Comparison of ENCODE assay signal across 9 cellular contexts in the genomic region with DNA sequence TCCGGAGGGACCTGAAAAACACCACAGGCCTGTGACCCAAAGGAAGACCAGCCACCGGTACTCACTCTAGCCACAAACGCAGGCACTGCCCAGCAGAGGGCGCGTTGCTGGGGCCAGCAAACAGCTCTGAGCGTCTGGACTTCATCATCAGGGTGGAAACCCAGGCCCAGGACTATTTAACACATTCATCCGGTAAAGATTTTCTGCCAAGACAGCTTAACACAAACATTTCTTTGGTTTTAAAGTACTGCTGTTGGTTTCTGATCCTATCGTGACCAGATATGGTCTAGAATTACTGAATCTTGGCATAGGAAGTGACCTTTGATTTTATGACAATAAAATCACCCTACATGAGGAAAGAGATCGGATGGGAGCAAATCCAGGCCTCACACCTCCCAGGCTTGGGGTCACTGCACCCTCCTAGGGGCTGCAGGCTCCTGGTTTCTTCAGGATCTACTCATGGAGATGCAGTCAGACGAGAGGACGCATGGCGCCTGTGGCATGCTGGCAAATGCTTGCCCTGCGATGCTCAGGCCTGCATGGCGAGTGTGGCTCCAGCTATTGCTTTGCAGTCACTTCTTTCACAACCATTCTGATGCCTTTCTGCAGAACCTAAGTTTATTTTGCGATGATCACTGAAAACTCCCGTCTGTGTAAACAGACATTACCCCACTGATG.
DNase-seq lines count a peak whose midpoint lies in the region; ATAC-seq, FAIRE-seq and TF ChIP-seq lines count a peak whose summit lies in the region.
"Had no signal": no experiment of that assay in that cellular context is flagged by ENCODE, and none has a peak within 500 bp of the region (broad histone marks: within the 10 kb centered on the region; RNA-seq: fewer than 3 reads in every experiment).

No MANE protein-coding gene starts in this region.

- DNase-seq in AG09309 (ENCODE audit: low read depth) (peak; percentile 21), GM12891 (ENCODE audit: insufficient read length, low spot score) (peak; percentile 21), chondrocyte (ENCODE audit: low spot score) (no peak), mucosa of descending colon (peak; percentile 60 to 73 (median 72)), middle frontal gyrus (ENCODE audit: extremely low spot score, low spot score) (no peak), ovary (no peak)

- H3K36me3 ChIP-seq in OCI-LY3 (replicated peaks; ENCODE audit: low read depth, low read length) (no peaks in the 10 kb centered on the region), mucosa of descending colon (ENCODE audit: low read depth) (no peaks in the 10 kb centered on the region), ovary (no peaks in the 10 kb centered on the region)

- no peaks in the 10 kb centered on the region for H3K79me2 ChIP-seq in OCI-LY3 (ENCODE audit: low read length)

- H3K4me1 ChIP-seq in OCI-LY3 (ENCODE audit: low read length) (no peaks in the 10 kb centered on the region), mucosa of descending colon (ENCODE audit: low read depth) (no peaks in the 10 kb centered on the region), ovary (ENCODE audit: insufficient read depth) (no peaks in the 10 kb centered on the region)

- H3K27me3 ChIP-seq in OCI-LY3 (ENCODE audit: low read depth, low read length) (no peaks in the 10 kb centered on the region), ovary (no peaks in the 10 kb centered on the region)

- TF ChIP-seq EP300 in ovary (IDR thresholded peaks at IDR 0.05) = no peak

- no peak overlapping the region for H3K4me3 Mint-ChIP-seq in chondrocyte (ENCODE audit: unreplicated experiment)
- H3K4me3 Mint-ChIP-seq: naive thymus-derived CD4-positive, alpha-beta T cell had no signal

- FAIRE-seq in GM12891 (lab: Jason Lieb, UNC) = no peak

- no peaks in the 10 kb centered on the region for H3K9me3 ChIP-seq in OCI-LY3 (ENCODE audit: insufficient read depth, low read length)
- H3K9me3 ChIP-seq in mucosa of descending colon = no peaks in the 10 kb centered on the region
- H3K9me3 ChIP-seq in ovary = no peaks in the 10 kb centered on the region

- H3K27ac Mint-ChIP-seq in chondrocyte (ENCODE audit: unreplicated experiment) = no peak overlapping the region
- H3K27ac Mint-ChIP-seq: naive thymus-derived CD4-positive, alpha-beta T cell had no signal

- intact Hi-C loops in mucosa of descending colon (cut with DNase I, micrococcal nuclease) (loop anchor here in 1 of 2 donors (10.0 kb wide), 1 partner anchor 71 kb away; no protein-coding TSS in a partner anchor), ovary (cut with DNase I) (no loop called here)

- H3K4me2 ChIP-seq in OCI-LY3 (ENCODE audit: low read length) = no peak overlapping the region

- no peak overlapping the region for H2AFZ ChIP-seq in OCI-LY3 (ENCODE audit: low read depth, low read length)

- peak; percentile 87 for TF ChIP-seq CTCF in AG09309 (IDR thresholded peaks at IDR 0.05; ENCODE audit: control insufficient read depth, insufficient read depth, low read depth, low read length, missing control alignments)
- peak; percentile 60 for TF ChIP-seq CTCF in OCI-LY3 (IDR thresholded peaks at IDR 0.05; ENCODE audit: low read depth, low read length)
- peak; percentile 80 for TF ChIP-seq CTCF in chondrocyte (IDR thresholded peaks at IDR 0.05)
- peak; percentile 41 for TF ChIP-seq CTCF in mucosa of descending colon (IDR thresholded peaks at IDR 0.05)
- TF ChIP-seq CTCF in ovary (IDR thresholded peaks at IDR 0.05) = no peak

- ATAC-seq in HG02759 (IDR thresholded peaks at IDR 0.05; ENCODE audit: unreplicated experiment) = peak; percentile 89
- ATAC-seq in mucosa of descending colon = peak; percentile 87
- ATAC-seq: naive thymus-derived CD4-positive, alpha-beta T cell had no signal

- 63 to 72% (median 69%) methylated on average over 16 of the region's 16 CpGs for WGBS in ovary, 3 donors

- no peaks in the 10 kb centered on the region for H3K27me3 Mint-ChIP-seq in chondrocyte (ENCODE audit: low read depth)

- TF ChIP-seq POLR2A in GM12891 (IDR thresholded peaks at IDR 0.05; ENCODE audit: low read depth, low read length) (no peak), ovary (IDR thresholded peaks at IDR 0.05) (no peak)

- H3K4me1 Mint-ChIP-seq in chondrocyte (ENCODE audit: low read depth) = no peaks in the 10 kb centered on the region
- H3K4me1 Mint-ChIP-seq: naive thymus-derived CD4-positive, alpha-beta T cell had no signal

- H4K20me1 ChIP-seq in OCI-LY3 (ENCODE audit: insufficient read depth, low read length) = no peaks in the 10 kb centered on the region

- H3K4me3 ChIP-seq in AG09309 (ENCODE audit: control insufficient read depth, low read depth, low read length) = no peak overlapping the region
- no peak overlapping the region for H3K4me3 ChIP-seq in OCI-LY3 (ENCODE audit: low read length)
- H3K4me3 ChIP-seq in mucosa of descending colon = no peak overlapping the region
- H3K4me3 ChIP-seq in ovary = no peak overlapping the region

- no peaks in the 10 kb centered on the region for H3K9me3 Mint-ChIP-seq in chondrocyte (ENCODE audit: low read depth)

- H3K9ac ChIP-seq in OCI-LY3 (ENCODE audit: low read length) = no peak overlapping the region

- no peaks in the 10 kb centered on the region for H3K36me3 Mint-ChIP-seq in chondrocyte (ENCODE audit: low read depth)
- H3K36me3 Mint-ChIP-seq: naive thymus-derived CD4-positive, alpha-beta T cell had no signal

- H3K27ac ChIP-seq in OCI-LY3 (ENCODE audit: low read length) (no peak overlapping the region), ovary (no peak overlapping the region)

TF ChIP-seq in GM12891, 5 proteins besides CTCF, POLR2A, EP300 and RAD21:
- TF ChIP-seq TAF1 (IDR thresholded peaks at IDR 0.05; ENCODE audit: low read depth, low read length) (no peak), POLR2AphosphoS5 (IDR thresholded peaks at IDR 0.05; ENCODE audit: low read depth, low read length) (no peak), POU2F2 (IDR thresholded peaks at IDR 0.05; ENCODE audit: low read depth, low read length) (no peak), PAX5 (IDR thresholded peaks at IDR 0.05; ENCODE audit: insufficient read depth, low read length, severe bottlenecking) (no peak), SPI1 (IDR thresholded peaks at IDR 0.05; ENCODE audit: low read depth, low read length) (no peak)
TF ChIP-seq in GM12891: peak in this region for 0.

Comparison
In these comparisons a context has a peak if more than half of its experiments do, and no peak if none do; other contexts are left out.
1. DNase-seq: peak in AG09309 (single experiment), GM12891 (single experiment) and mucosa of descending colon (3 of 3); none in chondrocyte (single experiment), middle frontal gyrus (single experiment) and ovary (0 of 5).
2. CTCF ChIP-seq: peak in AG09309 (single experiment), OCI-LY3 (single experiment), chondrocyte (single experiment) and mucosa of descending colon (single experiment); none in ovary (0 of 3).